ENCODE assay signal across 14 cellular contexts in genomic region chr9:104961701-104962359, GRCh38. TPM values are rescaled to one million over a fixed set of nuclear protein-coding genes. Genes with fewer than 3 reads are reported as not detected.
DNase-seq lines count a peak whose midpoint lies in the region; ATAC-seq, FAIRE-seq and TF ChIP-seq lines count a peak whose summit lies in the region.
"Had no signal": no experiment of that assay in that cellular context is flagged by ENCODE, and none has a peak within 500 bp of the region (broad histone marks: within the 10 kb centered on the region; RNA-seq: fewer than 3 reads in every experiment).

No MANE protein-coding gene starts in this region.

- no peaks in the 10 kb centered on the region for H4K20me1 ChIP-seq in HCT116 (ENCODE audit: insufficient read depth)

- H3K27ac ChIP-seq in HCT116 (ENCODE audit: low read depth, low read length) (no peak overlapping the region), heart left ventricle (no peak overlapping the region)
- H3K27ac ChIP-seq: lower lobe of right lung had no signal

- H3K79me2 ChIP-seq in HCT116 (ENCODE audit: insufficient read depth, low read length) = no peaks in the 10 kb centered on the region

- peak overlapping the region; percentile 23; the same call in 1 of the 2 replicates for H3K4me2 ChIP-seq in HCT116 (ENCODE audit: low read length)

- no peaks in the 10 kb centered on the region for H3K36me3 Mint-ChIP-seq in activated CD4-positive, alpha-beta memory T cell treated with anti-CD3 and anti-CD28 coated beads, Interleukin-2, amount 10 ng/mL, durations not matched to agents 7 days and 5 days (ENCODE audit: low read depth)
- H3K36me3 Mint-ChIP-seq: T-cell had no signal

- FAIRE-seq in GM12892 (lab: Jason Lieb, UNC) = peak; percentile 27

- H3K36me3 ChIP-seq in HCT116 (ENCODE audit: control insufficient read depth in 1 of 2, insufficient read depth in 2 of 2, low read length in 2 of 2) (no peaks in the 10 kb centered on the region), heart left ventricle (no peaks in the 10 kb centered on the region)
- H3K36me3 ChIP-seq: lower lobe of right lung had no signal

- DNase-seq in GM12892 (ENCODE audit: insufficient read length) = no peak
- DNase-seq in HCT116 (ENCODE audit: low read depth, low spot score) = no peak
- DNase-seq in activated CD4-positive, alpha-beta memory T cell treated with anti-CD3 and anti-CD28 coated beads, Interleukin-2, amount 10 ng/mL, durations not matched to agents 7 days and 5 days = no peak
- no peak for DNase-seq in heart left ventricle
- no peak for DNase-seq in ureter (ENCODE audit: low spot score)
- DNase-seq: activated gamma-delta T cell, hypothalamus, lower lobe of right lung, NCI-H1436, nucleus accumbens, substantia nigra had no signal

- intact Hi-C loops in HCT116 (cut with micrococcal nuclease) = no loop called here
- intact Hi-C loops in heart left ventricle (cut with DNase I) = loop anchor here in 1 of 10 donors (10.0 kb wide), 1 partner anchor 183 kb away; no protein-coding TSS in a partner anchor

- no peaks in the 10 kb centered on the region for H3K9me2 ChIP-seq in HCT116 (ENCODE audit: insufficient read depth)

- no peak for TF ChIP-seq RAD21 in HCT116 (IDR thresholded peaks at IDR 0.05; ENCODE audit: low read depth)

- H3K4me3 Mint-ChIP-seq in activated CD4-positive, alpha-beta memory T cell treated with anti-CD3 and anti-CD28 coated beads, Interleukin-2, amount 10 ng/mL, durations not matched to agents 7 days and 5 days = no peak overlapping the region
- H3K4me3 Mint-ChIP-seq: T-cell had no signal

- H3K27me3 Mint-ChIP-seq in activated CD4-positive, alpha-beta memory T cell treated with anti-CD3 and anti-CD28 coated beads, Interleukin-2, amount 10 ng/mL, durations not matched to agents 7 days and 5 days = no peaks in the 10 kb centered on the region
- H3K27me3 Mint-ChIP-seq: T-cell had no signal

- no TSS peak for BruUV-seq in HCT116 (replicated peaks; lab: Mats Ljungman, UMichigan)

- CTCF ChIA-PET in HCT116 (lab: Charles Lee) = no interaction called here
- CTCF ChIA-PET in activated CD4-positive, alpha-beta memory T cell treated with anti-CD3 and anti-CD28 coated beads, Interleukin-2, amount 10 ng/mL, durations not matched to agents 7 days and 5 days (lab: Charles Lee) = interaction anchor here (0.9 to 1.4 kb wide), 3 partner anchors 13 to 153 kb away, joined by 3 read pairs; no protein-coding TSS in a partner anchor

- RAD21 ChIA-PET in HCT116 (lab: Charles Lee; ENCODE audit: low non-redundant PET in 1 of 2, low total read pairs in 2 of 2, uncharacterized antibody in 2 of 2, unreplicated experiment in 2 of 2) = no interaction called here

- peaks cover 30% of the 10 kb centered on the region for H3K4me1 Mint-ChIP-seq in activated CD4-positive, alpha-beta memory T cell treated with anti-CD3 and anti-CD28 coated beads, Interleukin-2, amount 10 ng/mL, durations not matched to agents 7 days and 5 days

- TF ChIP-seq CTCF in HCT116 (IDR thresholded peaks at IDR 0.05 in 2 of 3, conservative IDR thresholded peaks at IDR 0.05 in 1 of 3; ENCODE audit: borderline replicate concordance in 1 of 3, insufficient read depth in 1 of 3, low read depth in 2 of 3, low read length in 2 of 3) (no peak), heart left ventricle (IDR thresholded peaks at IDR 0.05) (no peak)

- TF ChIP-seq POLR2A in GM12892 (IDR thresholded peaks at IDR 0.05; ENCODE audit: low read depth, low read length) = no peak
- TF ChIP-seq POLR2A in HCT116 (IDR thresholded peaks at IDR 0.05; ENCODE audit: borderline replicate concordance, extremely low read depth, insufficient read depth, insufficient read length) = no peak
- TF ChIP-seq POLR2A in heart left ventricle (IDR thresholded peaks at IDR 0.05) = no peak

- H3K4me1 ChIP-seq in HCT116 (ENCODE audit: control insufficient read depth in 1 of 2, insufficient read depth in 2 of 2, low read length in 2 of 2) = peaks cover 0 to 4% of the 10 kb centered on the region in 2 experiments; a peak in 2 of 4 replicates
- peaks cover 0 to 12% (median 0%) of the 10 kb centered on the region in 12 donors for H3K4me1 ChIP-seq in heart left ventricle
- H3K4me1 ChIP-seq: lower lobe of right lung had no signal

- no peak overlapping the region for H2AFZ ChIP-seq in HCT116 (ENCODE audit: low read depth, low read length, poor library complexity, severe bottlenecking)

- ATAC-seq in HCT116 (no peak), GM21723 (IDR thresholded peaks at IDR 0.05; ENCODE audit: unreplicated experiment) (no peak), heart left ventricle (no peak)

- POLR2A ChIA-PET in HCT116 (lab: Charles Lee) = no interaction called here
- POLR2A ChIA-PET in activated CD4-positive, alpha-beta memory T cell treated with anti-CD3 and anti-CD28 coated beads, Interleukin-2, amount 10 ng/mL, durations not matched to agents 7 days and 5 days (lab: Charles Lee) = interaction anchor here (1.0 to 2.0 kb wide), 6 partner anchors 11 to 282 kb away, joined by 3 to 14 read pairs (median 3); partner anchors contain the start of gene SLC44A1

- 84 to 92% (median 87%) methylated on average over 6 of the region's 6 CpGs for WGBS in heart left ventricle, 4 donors

- no peaks in the 10 kb centered on the region for H3K9me3 Mint-ChIP-seq in activated CD4-positive, alpha-beta memory T cell treated with anti-CD3 and anti-CD28 coated beads, Interleukin-2, amount 10 ng/mL, durations not matched to agents 7 days and 5 days
- H3K9me3 Mint-ChIP-seq: T-cell had no signal

- H3K27ac Mint-ChIP-seq in activated CD4-positive, alpha-beta memory T cell treated with anti-CD3 and anti-CD28 coated beads, Interleukin-2, amount 10 ng/mL, durations not matched to agents 7 days and 5 days = peak overlapping the region; percentile 29
- H3K27ac Mint-ChIP-seq: T-cell had no signal

- H3K4me3 ChIP-seq in HCT116 (replicated peaks in 1 of 2; ENCODE audit: low read depth in 1 of 2, low read length in 2 of 2) (no peak overlapping the region), iPS-18c (ENCODE audit: insufficient read depth, low read depth, low read length) (peak overlapping the region; percentile 15; the same call in 1 of the 2 replicates), heart left ventricle (no peak overlapping the region)
- H3K4me3 ChIP-seq: lower lobe of right lung had no signal

- no peak overlapping the region for H3K9ac ChIP-seq in HCT116 (ENCODE audit: low read length)

- H3K9me3 ChIP-seq in HCT116 (ENCODE audit: control insufficient read depth in 1 of 2, insufficient read depth in 1 of 2, low read depth in 1 of 2, low read length in 2 of 2) (no peaks in the 10 kb centered on the region), iPS-18c (ENCODE audit: control insufficient read depth, insufficient read depth, low read length) (no peaks in the 10 kb centered on the region), heart left ventricle (no peaks in the 10 kb centered on the region)
- H3K9me3 ChIP-seq: lower lobe of right lung had no signal

- H3K27me3 ChIP-seq in HCT116 (ENCODE audit: insufficient read depth, low read length) = no peaks in the 10 kb centered on the region
- H3K27me3 ChIP-seq in heart left ventricle = no peaks in the 10 kb centered on the region

TF ChIP-seq in HCT116, 20 proteins besides CTCF, POLR2A, EP300 and RAD21 (continues in another document):
- TF ChIP-seq ZBTB33 (IDR thresholded peaks at IDR 0.05; ENCODE audit: extremely low read depth, insufficient replicate concordance, low read length) = no peak
- TF ChIP-seq ZNF274 (IDR thresholded peaks at IDR 0.05; ENCODE audit: low read depth, low read length) = no peak
- TF ChIP-seq, protein P1, sequence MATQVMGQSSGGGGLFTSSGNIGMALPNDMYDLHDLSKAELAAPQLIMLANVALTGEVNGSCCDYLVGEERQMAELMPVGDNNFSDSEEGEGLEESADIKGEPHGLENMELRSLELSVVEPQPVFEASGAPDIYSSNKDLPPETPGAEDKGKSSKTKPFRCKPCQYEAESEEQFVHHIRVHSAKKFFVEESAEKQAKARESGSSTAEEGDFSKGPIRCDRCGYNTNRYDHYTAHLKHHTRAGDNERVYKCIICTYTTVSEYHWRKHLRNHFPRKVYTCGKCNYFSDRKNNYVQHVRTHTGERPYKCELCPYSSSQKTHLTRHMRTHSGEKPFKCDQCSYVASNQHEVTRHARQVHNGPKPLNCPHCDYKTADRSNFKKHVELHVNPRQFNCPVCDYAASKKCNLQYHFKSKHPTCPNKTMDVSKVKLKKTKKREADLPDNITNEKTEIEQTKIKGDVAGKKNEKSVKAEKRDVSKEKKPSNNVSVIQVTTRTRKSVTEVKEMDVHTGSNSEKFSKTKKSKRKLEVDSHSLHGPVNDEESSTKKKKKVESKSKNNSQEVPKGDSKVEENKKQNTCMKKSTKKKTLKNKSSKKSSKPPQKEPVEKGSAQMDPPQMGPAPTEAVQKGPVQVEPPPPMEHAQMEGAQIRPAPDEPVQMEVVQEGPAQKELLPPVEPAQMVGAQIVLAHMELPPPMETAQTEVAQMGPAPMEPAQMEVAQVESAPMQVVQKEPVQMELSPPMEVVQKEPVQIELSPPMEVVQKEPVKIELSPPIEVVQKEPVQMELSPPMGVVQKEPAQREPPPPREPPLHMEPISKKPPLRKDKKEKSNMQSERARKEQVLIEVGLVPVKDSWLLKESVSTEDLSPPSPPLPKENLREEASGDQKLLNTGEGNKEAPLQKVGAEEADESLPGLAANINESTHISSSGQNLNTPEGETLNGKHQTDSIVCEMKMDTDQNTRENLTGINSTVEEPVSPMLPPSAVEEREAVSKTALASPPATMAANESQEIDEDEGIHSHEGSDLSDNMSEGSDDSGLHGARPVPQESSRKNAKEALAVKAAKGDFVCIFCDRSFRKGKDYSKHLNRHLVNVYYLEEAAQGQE (IDR thresholded peaks at IDR 0.05; ENCODE audit: low read depth) = no peak

RNA-seq across cellular contexts. Expression of gene ABCA1, which starts 33.9 kb away (rescaled TPM):
- polyA plus RNA-seq in GM12892 (2012; ENCODE audit: missing spikeins) = 0.06 TPM
- total RNA-seq in HCT116 (2021; ENCODE audit: unreplicated experiment) (0.89 TPM), heart left ventricle (10 to 100 TPM in 6 of 9 donors, 1 to 10 TPM in 3; 5.2 to 45.3 (median 12.0) TPM), ureter (33.4 TPM)
- polyA plus RNA-seq in HCT116 (2012) = 0.25 and 0.29 TPM in 2 replicates
- total RNA-seq in activated CD4-positive, alpha-beta memory T cell treated with anti-CD3 and anti-CD28 coated beads, Interleukin-2, amount 10 ng/mL, durations not matched to agents 7 days and 5 days = 1 to 10 TPM in 1 of 2 experiments, under 1 TPM in 1; 0.93 to 1.6 TPM
- 1 to 10 TPM; 2.1 to 4.4 TPM for polyA plus RNA-seq in heart left ventricle
